Comparison of ENCODE assay signal across 17 cellular contexts in the genomic region with DNA sequence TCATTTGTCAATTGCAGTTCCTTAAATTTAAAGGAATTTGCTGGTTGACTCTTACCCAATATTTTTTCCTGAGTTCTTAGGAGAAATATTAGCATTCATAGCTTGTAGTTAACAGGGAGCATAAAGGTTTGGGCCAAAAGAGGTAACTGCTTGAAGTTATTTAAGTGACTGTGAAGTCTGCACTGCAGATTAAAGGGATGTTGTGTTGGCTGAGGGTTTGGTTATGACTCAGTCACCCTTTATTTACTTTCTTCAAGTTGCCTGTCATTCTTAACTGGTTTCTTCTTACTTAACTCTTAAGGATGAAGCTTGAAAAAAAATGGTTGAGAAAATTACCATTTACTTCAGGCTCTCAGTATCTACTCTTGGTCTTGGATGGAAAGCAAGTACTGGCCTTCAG.
DNase-seq lines count a peak whose midpoint lies in the region; ATAC-seq and TF ChIP-seq lines count a peak whose summit lies in the region.
"Had no signal": no experiment of that assay in that cellular context is flagged by ENCODE, and none has a peak within 500 bp of the region (broad histone marks: within the 10 kb centered on the region; RNA-seq: fewer than 3 reads in every experiment).

No MANE protein-coding gene starts in this region.

- no peak overlapping the region for H3K4me3 Mint-ChIP-seq in osteocyte (ENCODE audit: unreplicated experiment)
- H3K4me3 Mint-ChIP-seq: activated CD4-positive, alpha-beta T cell treated with anti-CD3 and anti-CD28 coated beads, Interleukin-2, amount 10 ng/mL, durations not matched to agents 24 days and 14 days; activated T-helper 1 cell treated with anti-CD3 and anti-CD28 coated beads, Interleukin-12 subunit alpha, Interleukin-12 subunit beta, Interleukin-2, Interleukin-4 antibody, amounts not matched to agents 30 ng/mL and 10 ng/mL and 1 ng/mL, durations not matched to agents 14 hours and 24 hours and 36 hours; CD8-positive, alpha-beta memory T cell; effector memory CD8-positive, alpha-beta T cell; nephron progenitor cell had no signal

- no peak overlapping the region for H3K4me3 ChIP-seq in epithelial cell of esophagus (ENCODE audit: low read length)
- H3K4me3 ChIP-seq: stomach had no signal

- H3K9me3 Mint-ChIP-seq in osteocyte (ENCODE audit: unreplicated experiment): no peaks in the 10 kb centered on the region
- H3K9me3 Mint-ChIP-seq: activated CD4-positive, alpha-beta T cell treated with anti-CD3 and anti-CD28 coated beads, Interleukin-2, amount 10 ng/mL, durations not matched to agents 24 days and 14 days; activated T-helper 1 cell treated with anti-CD3 and anti-CD28 coated beads, Interleukin-12 subunit alpha, Interleukin-12 subunit beta, Interleukin-2, Interleukin-4 antibody, amounts not matched to agents 30 ng/mL and 10 ng/mL and 1 ng/mL, durations not matched to agents 14 hours and 24 hours and 36 hours had no signal

- ATAC-seq in stimulated activated naive CD8-positive, alpha-beta T cell treated with anti-CD3 and anti-CD28 coated beads, Interleukin-15, Interleukin-2, amounts not matched to agents 100 U/mL and 50 U/mL, for 24 hours: no peak
- ATAC-seq: effector memory CD8-positive, alpha-beta T cell; sciatic nerve had no signal

- peaks cover 18% of the 10 kb centered on the region for H3K4me1 Mint-ChIP-seq in osteocyte (ENCODE audit: unreplicated experiment)
- H3K4me1 Mint-ChIP-seq: activated CD4-positive, alpha-beta T cell treated with anti-CD3 and anti-CD28 coated beads, Interleukin-2, amount 10 ng/mL, durations not matched to agents 24 days and 14 days; CD8-positive, alpha-beta memory T cell had no signal

- DNase-seq in ELR (ENCODE audit: low read depth): peak; percentile 60
- DNase-seq in NCI-H460 (ENCODE audit: extremely low read depth, low read depth): peak; percentile 21
- DNase-seq in epithelial cell of esophagus (ENCODE audit: low read depth): peak; percentile 77
- no peak for DNase-seq in osteocyte (ENCODE audit: extremely low spot score, unreplicated experiment)
- DNase-seq in Kasumi-1 (lab: John Stamatoyannopoulos, UW): no peak
- DNase-seq in stimulated activated naive CD8-positive, alpha-beta T cell treated with anti-CD3 and anti-CD28 coated beads, Interleukin-15, Interleukin-2, amounts not matched to agents 100 U/mL and 50 U/mL, for 24 hours: no peak
- DNase-seq in D341Med (ENCODE audit: low spot score): no peak
- DNase-seq in inferior parietal cortex (ENCODE audit: extremely low spot score): no peak
- DNase-seq: activated CD4-positive, alpha-beta T cell treated with anti-CD3 and anti-CD28 coated beads, Interleukin-2, amount 10 ng/mL, durations not matched to agents 24 days and 14 days; CD8-positive, alpha-beta memory T cell; effector memory CD8-positive, alpha-beta T cell; NCI-H146; NCI-H69; nephron progenitor cell; stomach had no signal

- H3K27ac Mint-ChIP-seq in osteocyte (ENCODE audit: unreplicated experiment): peak overlapping the region; percentile 27
- H3K27ac Mint-ChIP-seq: activated CD4-positive, alpha-beta T cell treated with anti-CD3 and anti-CD28 coated beads, Interleukin-2, amount 10 ng/mL, durations not matched to agents 24 days and 14 days; activated T-helper 1 cell treated with anti-CD3 and anti-CD28 coated beads, Interleukin-12 subunit alpha, Interleukin-12 subunit beta, Interleukin-2, Interleukin-4 antibody, amounts not matched to agents 30 ng/mL and 10 ng/mL and 1 ng/mL, durations not matched to agents 14 hours and 24 hours and 36 hours; CD8-positive, alpha-beta memory T cell; effector memory CD8-positive, alpha-beta T cell; nephron progenitor cell had no signal

- no peaks in the 10 kb centered on the region for H3K36me3 Mint-ChIP-seq in osteocyte (ENCODE audit: unreplicated experiment)
- H3K36me3 Mint-ChIP-seq: CD8-positive, alpha-beta memory T cell had no signal

- no peak for TF ChIP-seq CTCF in epithelial cell of esophagus (IDR thresholded peaks at IDR 0.05; ENCODE audit: insufficient read depth, low read depth, low read length, missing control alignments)
- TF ChIP-seq CTCF in osteocyte (IDR thresholded peaks at IDR 0.05): no peak

- H3K27me3 Mint-ChIP-seq in osteocyte (ENCODE audit: unreplicated experiment): no peaks in the 10 kb centered on the region
- H3K27me3 Mint-ChIP-seq: activated CD4-positive, alpha-beta T cell treated with anti-CD3 and anti-CD28 coated beads, Interleukin-2, amount 10 ng/mL, durations not matched to agents 24 days and 14 days; CD8-positive, alpha-beta memory T cell; effector memory CD8-positive, alpha-beta T cell had no signal

Comparison
In these comparisons a context has a peak if more than half of its experiments do, and no peak if none do; other contexts are left out.
1. DNase-seq: peak in ELR (single experiment), NCI-H460 (single experiment) and epithelial cell of esophagus (single experiment); none in osteocyte (single experiment), Kasumi-1 (0 of 2), stimulated activated naive CD8-positive, alpha-beta T cell treated with anti-CD3 and anti-CD28 coated beads, Interleukin-15, Interleukin-2, amounts not matched to agents 100 U/mL and 50 U/mL, for 24 hours (single experiment), D341Med (single experiment) and inferior parietal cortex (single experiment).